17 cellular contexts compared by ENCODE assay signal in the genomic region with DNA sequence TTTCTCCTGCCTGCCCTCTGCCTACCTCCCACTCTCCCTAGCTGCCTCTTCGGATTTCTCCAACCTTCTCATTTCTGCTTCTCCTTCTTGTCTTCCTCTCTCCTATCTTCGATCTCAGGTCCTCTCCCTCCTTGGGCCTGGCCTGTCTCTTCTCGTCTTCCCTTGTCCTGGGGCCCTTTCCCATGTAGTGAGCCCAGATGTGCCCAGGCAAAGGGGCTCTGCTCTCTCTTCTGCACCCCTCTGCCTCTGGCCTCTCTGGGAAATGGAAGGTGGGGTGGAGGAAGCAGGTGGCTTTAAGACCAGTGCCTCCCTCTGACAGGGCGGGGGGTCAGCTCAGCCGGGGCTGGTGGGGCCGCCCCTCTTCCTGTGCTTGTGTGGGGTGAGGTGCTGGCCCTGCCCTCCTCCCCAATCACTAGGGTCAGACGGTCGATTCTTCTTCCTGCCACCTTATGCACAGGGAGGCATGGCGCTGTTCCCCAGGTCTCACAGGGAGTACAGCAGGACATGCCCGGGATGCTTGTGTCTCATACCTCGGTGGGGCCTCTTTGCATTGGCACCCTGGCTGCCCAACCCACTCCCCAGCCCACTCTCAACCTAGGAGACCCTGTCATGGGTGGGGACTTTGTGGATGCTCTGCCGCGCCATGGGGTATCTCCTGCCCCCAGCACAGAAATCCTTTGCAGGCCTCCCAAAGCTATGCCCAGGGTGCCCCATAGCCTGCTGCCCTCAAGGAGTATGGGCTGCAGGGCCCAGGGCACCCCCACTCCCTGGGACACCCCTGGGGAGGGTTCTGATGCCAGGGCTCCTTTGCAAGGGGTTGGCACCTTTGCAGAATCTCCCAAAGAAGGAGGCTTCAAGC.
A peak's percentile ranks its signal among the peaks of the same experiment; 100 is the strongest.
DNase-seq lines count a peak whose midpoint lies in the region; ATAC-seq and TF ChIP-seq lines count a peak whose summit lies in the region.
"Had no signal": no experiment of that assay in that cellular context is flagged by ENCODE, and none has a peak within 500 bp of the region (broad histone marks: within the 10 kb centered on the region; RNA-seq: fewer than 3 reads in every experiment).

No MANE protein-coding gene starts in this region.

- H3K27ac ChIP-seq in RWPE1, result peak overlapping the region; percentile 6; the same call in 1 of the 2 replicates
- H3K27ac ChIP-seq in dorsolateral prefrontal cortex, result peak overlapping the region; percentile 49 to 100 (median 93)
- H3K27ac ChIP-seq in suprapubic skin, result no peak overlapping the region
- H3K27ac ChIP-seq in testis, result peak overlapping the region in 1 of 2 donors; percentile 33
- H3K27ac ChIP-seq: C4-2B, cardiac muscle cell, left ventricle myocardium inferior, tibial artery had no signal

- WGBS in suprapubic skin, result 60% methylated on average over 3 of the region's 13 CpGs
- 72 to 78% methylated on average over 4 to 13 of the region's 13 CpGs for WGBS in testis, 2 donors

- CTCF ChIA-PET in RWPE1 (lab: Yijun Ruan, JAX), result interaction anchor here (0.6 kb wide), 1 partner anchor 16 kb away, joined by 3 read pairs; no protein-coding TSS in a partner anchor

- no peak overlapping the region for H3K4me3 ChIP-seq in dorsolateral prefrontal cortex
- no peak overlapping the region for H3K4me3 ChIP-seq in mucosa of stomach (ENCODE audit: low read length)
- no peak overlapping the region for H3K4me3 ChIP-seq in suprapubic skin
- no peak overlapping the region for H3K4me3 ChIP-seq in testis
- H3K4me3 ChIP-seq: cardiac muscle cell, left ventricle myocardium inferior, tibial artery had no signal

- H3K36me3 ChIP-seq in mucosa of stomach (ENCODE audit: control insufficient read depth, insufficient read depth, low read length) (no peaks in the 10 kb centered on the region), suprapubic skin (no peaks in the 10 kb centered on the region), testis (ENCODE audit: low read depth, missing control alignments) (no peaks in the 10 kb centered on the region)
- H3K36me3 ChIP-seq: cardiac muscle cell, left ventricle myocardium inferior, tibial artery had no signal

- no peak for TF ChIP-seq EP300 in suprapubic skin (IDR thresholded peaks at IDR 0.05)

- intact Hi-C loops in dorsolateral prefrontal cortex (cut with DNase I) (no loop called here), testis (cut with DNase I; ENCODE audit: low total_unique reads) (no loop called here)

- no peak for TF ChIP-seq CTCF in RWPE1 (conservative IDR thresholded peaks at IDR 0.05; ENCODE audit: low read depth)
- no peak for TF ChIP-seq CTCF in dorsolateral prefrontal cortex (IDR thresholded peaks at IDR 0.05 in 54 of 56, conservative IDR thresholded peaks at IDR 0.05 in 2 of 56; ENCODE audit: low read depth in 1 of 56, partially characterized antibody in 56 of 56)
- no peak for TF ChIP-seq CTCF in suprapubic skin (IDR thresholded peaks at IDR 0.05)
- no peak for TF ChIP-seq CTCF in testis (IDR thresholded peaks at IDR 0.05)

- H3K9me3 ChIP-seq in mucosa of stomach (ENCODE audit: control insufficient read depth, low read length) (no peaks in the 10 kb centered on the region), suprapubic skin (no peaks in the 10 kb centered on the region), testis (no peaks in the 10 kb centered on the region)
- H3K9me3 ChIP-seq: tibial artery had no signal

- H3K4me1 ChIP-seq in mucosa of stomach (ENCODE audit: control insufficient read depth, insufficient read depth, low read length), result peaks cover 64% of the 10 kb centered on the region
- H3K4me1 ChIP-seq in suprapubic skin, result peaks cover 22% of the 10 kb centered on the region
- peaks cover 15% of the 10 kb centered on the region for H3K4me1 ChIP-seq in testis
- H3K4me1 ChIP-seq: left ventricle myocardium inferior had no signal

- TF ChIP-seq POLR2A in suprapubic skin (IDR thresholded peaks at IDR 0.05) (no peak), testis (IDR thresholded peaks at IDR 0.05) (no peak)

- DNase-seq in RWPE1 (ENCODE audit: low spot score) (no peak), dorsolateral prefrontal cortex (no peak), suprapubic skin (ENCODE audit: low spot score in 2 of 2) (peak; percentile 59 to 61), testis (no peak)
- DNase-seq in activated CD4-positive, alpha-beta T cell treated with anti-CD3 and anti-CD28 coated beads, Interleukin-2, amount 50 U/mL, for 48 hours, result no peak
- DNase-seq: activated T-cell treated with anti-CD3 and anti-CD28 coated beads, Interleukin-2, amount 50 U/mL, for 4 hours; DMS53; foreskin fibroblast; left ventricle myocardium inferior; naive thymus-derived CD8-positive, alpha-beta T cell; NCI-H1930; NCI-H510A treated with DMSO at 0.1 percent for 48 hours had no signal

- peak overlapping the region; percentile 41 for H3K9ac ChIP-seq in mucosa of stomach (ENCODE audit: low read length)

- POLR2A ChIA-PET in RWPE1 (lab: Yijun Ruan, JAX; ENCODE audit: low non-redundant PET), result no interaction called here

- H3K27me3 ChIP-seq in dorsolateral prefrontal cortex, result no peaks in the 10 kb centered on the region
- H3K27me3 ChIP-seq in mucosa of stomach (ENCODE audit: control insufficient read depth, insufficient read depth, low read length), result no peaks in the 10 kb centered on the region
- no peaks in the 10 kb centered on the region for H3K27me3 ChIP-seq in suprapubic skin
- H3K27me3 ChIP-seq in testis, result no peaks in the 10 kb centered on the region
- H3K27me3 ChIP-seq: cardiac muscle cell, tibial artery had no signal

- no peak for ATAC-seq in GM21825 (IDR thresholded peaks at IDR 0.05; ENCODE audit: unreplicated experiment)
- ATAC-seq: activated T-cell treated with anti-CD3 and anti-CD28 coated beads, Interleukin-2, amount 50 U/mL, for 4 hours; naive thymus-derived CD8-positive, alpha-beta T cell had no signal

Comparison
In these comparisons a context has a peak if more than half of its experiments do, and no peak if none do; other contexts are left out.
1. DNase-seq: peak in suprapubic skin (2 of 2); none in RWPE1 (single experiment), dorsolateral prefrontal cortex (0 of 10), activated CD4-positive, alpha-beta T cell treated with anti-CD3 and anti-CD28 coated beads, Interleukin-2, amount 50 U/mL, for 48 hours (0 of 2) and testis (single experiment).